In genomic region chr12:106090586-106091411, GRCh38 we compare ENCODE assay signal across 9 cellular contexts. TPM values are rescaled to one million over a fixed set of nuclear protein-coding genes. Genes with fewer than 3 reads are reported as not detected.
A peak's percentile ranks its signal among the peaks of the same experiment; 100 is the strongest.
DNase-seq lines count a peak whose midpoint lies in the region; ATAC-seq, FAIRE-seq and TF ChIP-seq lines count a peak whose summit lies in the region.
"Had no signal": no experiment of that assay in that cellular context is flagged by ENCODE, and none has a peak within 500 bp of the region (broad histone marks: within the 10 kb centered on the region; RNA-seq: fewer than 3 reads in every experiment).

No MANE protein-coding gene starts in this region.

- no peaks in the 10 kb centered on the region for H3K27me3 ChIP-seq in colonic mucosa

- no peaks in the 10 kb centered on the region for H3K4me1 ChIP-seq in colonic mucosa

- H3K9me3 Mint-ChIP-seq in activated T-cell treated with anti-CD3 and anti-CD28 coated beads, Interleukin-2, amount 50 U/mL, for 4 hours = no peaks in the 10 kb centered on the region
- no peaks in the 10 kb centered on the region for H3K9me3 Mint-ChIP-seq in type B pancreatic cell

- no peaks in the 10 kb centered on the region for H3K9me3 ChIP-seq in colonic mucosa

- FAIRE-seq in GM19239 (lab: Jason Lieb, UNC) = no peak

- H3K27me3 Mint-ChIP-seq in activated T-cell treated with anti-CD3 and anti-CD28 coated beads, Interleukin-2, amount 50 U/mL, for 4 hours (ENCODE audit: low read depth) = peaks cover 3% of the 10 kb centered on the region
- peaks cover 5% of the 10 kb centered on the region for H3K27me3 Mint-ChIP-seq in type B pancreatic cell

- no peaks in the 10 kb centered on the region for H3K36me3 Mint-ChIP-seq in activated T-cell treated with anti-CD3 and anti-CD28 coated beads, Interleukin-2, amount 50 U/mL, for 4 hours (ENCODE audit: insufficient read depth)
- H3K36me3 Mint-ChIP-seq in type B pancreatic cell = peaks cover 14% of the 10 kb centered on the region

- H3K4me1 Mint-ChIP-seq in activated T-cell treated with anti-CD3 and anti-CD28 coated beads, Interleukin-2, amount 50 U/mL, for 4 hours (ENCODE audit: low read depth) = no peaks in the 10 kb centered on the region
- H3K4me1 Mint-ChIP-seq in type B pancreatic cell (ENCODE audit: unreplicated experiment) = peaks cover 22% of the 10 kb centered on the region

- H3K27ac Mint-ChIP-seq in type B pancreatic cell = no peak overlapping the region

- DNase-seq in HFF-Myc (ENCODE audit: extremely low read depth, low read depth) (peak; percentile 43), colonic mucosa (no peak), kidney glomerular epithelial cell (lab: John Stamatoyannopoulos, UW) (peak; percentile 84), substantia nigra (lab: John Stamatoyannopoulos, UW) (no peak), GM19239 (ENCODE audit: insufficient read length, low spot score) (no peak), type B pancreatic cell (ENCODE audit: extremely low spot score, unreplicated experiment) (no peak)
- no peak for DNase-seq in activated T-cell treated with anti-CD3 and anti-CD28 coated beads, Interleukin-2, amount 50 U/mL, for 4 hours
- DNase-seq: NCI-H2081 had no signal

- TF ChIP-seq CTCF in HFF-Myc (IDR thresholded peaks at IDR 0.05; ENCODE audit: low read depth, low read length, missing control alignments) = no peak
- TF ChIP-seq CTCF in colonic mucosa (IDR thresholded peaks at IDR 0.05) = no peak
- no peak for TF ChIP-seq CTCF in type B pancreatic cell (conservative IDR thresholded peaks at IDR 0.05)

- intact Hi-C loops in colonic mucosa (cut with DNase I) = no loop called here

- no peaks in the 10 kb centered on the region for H3K36me3 ChIP-seq in colonic mucosa

- no peak overlapping the region for H3K4me3 ChIP-seq in HFF-Myc (replicated peaks; ENCODE audit: low read depth, low read length)
- H3K4me3 ChIP-seq in colonic mucosa = no peak overlapping the region

- H3K27ac ChIP-seq in colonic mucosa (peak overlapping the region; percentile 28), substantia nigra (ENCODE audit: low read depth, low read length, poor library complexity, severe bottlenecking) (peak overlapping the region; percentile 98)

- H3K9ac ChIP-seq in colonic mucosa (ENCODE audit: low read depth in 2 of 2, low read length in 2 of 2) = no peak overlapping the region

- no peak overlapping the region for H3K4me3 Mint-ChIP-seq in activated T-cell treated with anti-CD3 and anti-CD28 coated beads, Interleukin-2, amount 50 U/mL, for 4 hours
- no peak overlapping the region for H3K4me3 Mint-ChIP-seq in type B pancreatic cell

- ATAC-seq in activated T-cell treated with anti-CD3 and anti-CD28 coated beads, Interleukin-2, amount 50 U/mL, for 4 hours = no peak
- ATAC-seq in HG02571 (IDR thresholded peaks at IDR 0.05; ENCODE audit: unreplicated experiment) = no peak

RNA-seq across cellular contexts. Expression of gene NUAK1, which starts 48.0 kb away (rescaled TPM):
- total RNA-seq in colonic mucosa (1 to 10 TPM; 2.2 to 3.7 TPM), type B pancreatic cell (ENCODE audit: low replicate concordance) (6.5 and 8.1 TPM in 2 replicates)
- total RNA-seq in activated T-cell treated with anti-CD3 and anti-CD28 coated beads, Interleukin-2, amount 50 U/mL, for 4 hours = under 1 TPM in 2 of 3 donors, not detected in 1; 0.03 to 0.05 TPM

Comparison
In these comparisons a context has a peak if more than half of its experiments do, and no peak if none do; other contexts are left out.
1. DNase-seq: peak in HFF-Myc (single experiment) and kidney glomerular epithelial cell (single experiment); none in colonic mucosa (single experiment), substantia nigra (0 of 49), GM19239 (single experiment), activated T-cell treated with anti-CD3 and anti-CD28 coated beads, Interleukin-2, amount 50 U/mL, for 4 hours (single experiment) and type B pancreatic cell (single experiment).